Comparison of ENCODE assay signal across 26 cellular contexts in the genomic region with DNA sequence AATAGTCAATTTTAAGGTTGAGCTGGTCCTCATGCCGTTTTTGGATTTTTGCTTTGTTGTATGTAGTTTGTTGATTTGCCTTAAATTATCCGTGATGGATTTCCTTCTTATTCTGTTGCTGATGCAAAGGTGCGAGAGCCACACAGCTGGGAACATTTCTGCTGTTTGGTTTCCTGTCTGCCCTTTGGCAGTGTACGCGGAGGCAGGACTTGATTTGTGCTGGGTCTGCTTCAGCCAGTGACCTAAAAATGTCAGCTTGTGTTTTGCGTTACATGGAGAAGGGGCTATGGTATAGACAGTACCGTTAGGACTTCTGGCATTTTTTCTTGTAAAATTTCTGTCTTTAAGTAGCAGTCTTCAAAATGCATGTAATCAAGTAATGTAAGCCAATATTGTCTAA. TPM values are rescaled to one million over a fixed set of nuclear protein-coding genes. Genes with fewer than 3 reads are reported as not detected.
"Had no signal": no experiment of that assay in that cellular context is flagged by ENCODE, and none has a peak within 500 bp of the region (broad histone marks: within the 10 kb centered on the region; RNA-seq: fewer than 3 reads in every experiment).

No MANE protein-coding gene starts in this region.

- H3K9me3 Mint-ChIP-seq: natural killer cell treated with Interleukin-12 subunit alpha and Interleukin-12 subunit beta and Interleukin-15 and Interleukin-18, amount 100 ng/mL, for 72 hours had no signal

- DNase-seq: cortex of kidney; dorsolateral prefrontal cortex; effector CD8-positive, alpha-beta T cell; heart right ventricle; left ventricle myocardium inferior; lower lobe of right lung; midbrain; right cardiac atrium; small intestine; stimulated activated CD4-positive, alpha-beta T cell treated with anti-CD3 and anti-CD28 coated beads, Interleukin-12 subunit alpha, Interleukin-12 subunit beta, amount 100 ng/mL, for 4 hours; stimulated activated naive CD4-positive, alpha-beta T cell; stomach; substantia nigra; transverse colon had no signal

- H3K4me1 Mint-ChIP-seq: memory B cell had no signal

- H3K27ac Mint-ChIP-seq: memory B cell; natural killer cell treated with Interleukin-12 subunit alpha and Interleukin-12 subunit beta and Interleukin-15 and Interleukin-18, amount 100 ng/mL, for 72 hours had no signal

- H3K36me3 Mint-ChIP-seq: memory B cell; natural killer cell treated with Interleukin-12 subunit alpha and Interleukin-12 subunit beta and Interleukin-15 and Interleukin-18, amount 100 ng/mL, for 72 hours had no signal

- ATAC-seq: esophagus mucosa; heart right ventricle; lower lobe of right lung; natural killer cell treated with Interleukin-12 subunit alpha and Interleukin-12 subunit beta and Interleukin-15 and Interleukin-18, amount 100 ng/mL, for 72 hours; right cardiac atrium had no signal

- FAIRE-seq: frontal cortex, keratinocyte, small intestine had no signal

- H3K4me3 Mint-ChIP-seq: memory B cell; natural killer cell treated with Interleukin-12 subunit alpha and Interleukin-12 subunit beta and Interleukin-15 and Interleukin-18, amount 100 ng/mL, for 72 hours had no signal

RNA-seq across cellular contexts. Expression of a gene that starts 18.1 kb away (rescaled TPM):
- total RNA-seq: cerebellum; dorsolateral prefrontal cortex; esophagus mucosa; fibroblast of lung; frontal cortex; glomerular endothelial cell; lower lobe of right lung; natural killer cell treated with Interleukin-12 subunit alpha and Interleukin-12 subunit beta and Interleukin-15 and Interleukin-18, amount 100 ng/mL, for 72 hours; osteocyte; posterior vena cava; stomach; thoracic aorta; transverse colon; ureter had no signal

RNA-seq across cellular contexts. Expression of a gene that starts 32.2 kb away (rescaled TPM):
- total RNA-seq: osteocyte had no signal
